Comparison of ENCODE assay signal across 29 cellular contexts in genomic region chr3:119602676-119603075, GRCh38. TPM values are rescaled to one million over a fixed set of nuclear protein-coding genes. Genes with fewer than 3 reads are reported as not detected.
DNase-seq lines count a peak whose midpoint lies in the region; ATAC-seq, FAIRE-seq and TF ChIP-seq lines count a peak whose summit lies in the region.
"Had no signal": no experiment of that assay in that cellular context is flagged by ENCODE, and none has a peak within 500 bp of the region (broad histone marks: within the 10 kb centered on the region; RNA-seq: fewer than 3 reads in every experiment).

No MANE protein-coding gene starts in this region.

- no peak for TF ChIP-seq POLR2A in GM12878 (IDR thresholded peaks at IDR 0.05; ENCODE audit: low read depth, low read length)

- H3K4me1 Mint-ChIP-seq in stimulated activated memory B cell treated with anti-CD40 and anti-IgM and Interleukin-4, amounts not matched to agents 10 μg/mL and 1 μg/mL and 100 μg/mL, for 72 hours = peaks cover 52% of the 10 kb centered on the region

- peak overlapping the region; percentile 51 for H3K4me2 ChIP-seq in GM12878 (ENCODE audit: control insufficient read depth, insufficient read depth)
- H3K4me2 ChIP-seq: A549 had no signal

- peaks cover 7% of the 10 kb centered on the region for H3K36me3 Mint-ChIP-seq in stimulated activated memory B cell treated with anti-CD40 and anti-IgM and Interleukin-4, amounts not matched to agents 10 μg/mL and 1 μg/mL and 100 μg/mL, for 72 hours
- H3K36me3 Mint-ChIP-seq: CD4-positive, alpha-beta memory T cell; IgD-negative memory B cell had no signal

- WGBS in GM12878 (ENCODE audit: insufficient coverage, insufficient replicate concordance, low lambda C conversion rate, missing lambda C conversion rate) = 0% methylated on average over 1 of the region's 1 CpG

- TF ChIP-seq RAD21 in GM12878 (IDR thresholded peaks at IDR 0.05; ENCODE audit: insufficient read depth, low read depth, low read length) = no peak

- H3K9ac ChIP-seq in GM12878 (ENCODE audit: control insufficient read depth, insufficient read depth, low read length) = no peak overlapping the region; the same call in 1 of the 2 replicates

- no peak overlapping the region for H2AFZ ChIP-seq in GM12878 (ENCODE audit: control insufficient read depth, low read depth, low read length)

- RAD21 ChIA-PET in GM12878 (lab: Charles Lee; ENCODE audit: unreplicated experiment) = interaction anchor here (0.6 to 7.2 kb wide), 12 partner anchors 10 to 79 kb away, joined by 3 to 239 read pairs (median 29); partner anchors contain the start of genes ADPRH, CD80 and COX17

- DNase-seq in GM18507 (ENCODE audit: extremely low spot score, insufficient read length, low read depth) (no peak), GM12878 (ENCODE audit: low read depth, low spot score) (no peak), lower lobe of right lung (no peak), ascending aorta (ENCODE audit: low spot score in 2 of 2) (no peak), NCI-H2227 treated with DMSO at 0.1 percent for 48 hours (lab: John Stamatoyannopoulos, UW) (no peak)
- no peak for DNase-seq in activated effector memory CD4-positive, alpha-beta T cell treated with Interleukin-2 at 50 U/mL for 16 hours
- DNase-seq: CD4-positive, alpha-beta memory T cell; DMS153; GDM1; Karpas-422; NCI-H1092; NCI-H146; NCI-H2029 treated with DMSO at 0.1 percent for 48 hours; NCI-H2171 treated with DMSO at 0.1 percent for 48 hours; NCI-H748 treated with DMSO at 0.1 percent for 48 hours; NK-92 treated with Interleukin-12 subunit alpha and Interleukin-12 subunit beta, amount 100 ng/mL, for 24 hours had no signal

- peak overlapping the region; percentile 77; the same call in 1 of the 2 replicates for H3K27ac ChIP-seq in C4-2B
- H3K27ac ChIP-seq in GM12878 (ENCODE audit: control insufficient read depth, insufficient read depth) = peak overlapping the region; percentile 57
- H3K27ac ChIP-seq in lower lobe of right lung = peak overlapping the region; percentile 44
- H3K27ac ChIP-seq in ascending aorta = no peak overlapping the region
- H3K27ac ChIP-seq: A549 had no signal

- peaks cover 43% of the 10 kb centered on the region for H3K4me1 ChIP-seq in GM12878 (ENCODE audit: control insufficient read depth, insufficient read depth, low read length)
- peaks cover 34% of the 10 kb centered on the region for H3K4me1 ChIP-seq in lower lobe of right lung
- H3K4me1 ChIP-seq in ascending aorta = no peaks in the 10 kb centered on the region

- peaks cover 22% of the 10 kb centered on the region for H3K79me2 ChIP-seq in GM12878 (ENCODE audit: control insufficient read depth, insufficient read depth, low read length)

- H3K27me3 ChIP-seq in GM12878 (replicated peaks in 1 of 2; ENCODE audit: control insufficient read depth in 2 of 2, insufficient read depth in 2 of 2, low read length in 1 of 2) (no peaks in the 10 kb centered on the region), lower lobe of right lung (ENCODE audit: low read depth) (no peaks in the 10 kb centered on the region), ascending aorta (no peaks in the 10 kb centered on the region)

- POLR2A ChIA-PET in GM12878 (lab: Charles Lee) = interaction anchor here (0.6 to 10.4 kb wide), 11 partner anchors 22 to 139 kb away, joined by 3 to 133 read pairs (median 9); partner anchors contain the start of genes ADPRH, CD80 and COX17

- no peaks in the 10 kb centered on the region for H3K9me3 ChIP-seq in GM12878 (replicated peaks; ENCODE audit: control insufficient read depth, insufficient read depth, low read length)
- H3K9me3 ChIP-seq in lower lobe of right lung = no peaks in the 10 kb centered on the region
- H3K9me3 ChIP-seq in ascending aorta = no peaks in the 10 kb centered on the region
- H3K9me3 ChIP-seq: A549 had no signal

- H3K4me3 ChIP-seq in GM12878 (no peak overlapping the region), lower lobe of right lung (no peak overlapping the region), ascending aorta (no peak overlapping the region)
- H3K4me3 ChIP-seq: A549 had no signal

- no TSS peak for BruUV-seq in GM12878 (replicated peaks; lab: Mats Ljungman, UMichigan)

- intact Hi-C loops in GM12878 (cut with micrococcal nuclease; ENCODE audit: unreplicated experiment) = no loop called here
- intact Hi-C loops in lower lobe of right lung (cut with DNase I) = no loop called here
- intact Hi-C loops in ascending aorta (cut with DNase I) = no loop called here

- H4K20me1 ChIP-seq in GM12878 (ENCODE audit: control insufficient read depth, insufficient read depth) = no peaks in the 10 kb centered on the region

- H3K27ac Mint-ChIP-seq in stimulated activated memory B cell treated with anti-CD40 and anti-IgM and Interleukin-4, amounts not matched to agents 10 μg/mL and 1 μg/mL and 100 μg/mL, for 72 hours = no peak overlapping the region
- H3K27ac Mint-ChIP-seq: CD4-positive, alpha-beta memory T cell; IgD-negative memory B cell had no signal

- FAIRE-seq in GM18507 (lab: Jason Lieb, UNC) (peak; percentile 58), GM12878 (lab: Jason Lieb, UNC) (no peak)
- FAIRE-seq: A549, RCC 7860 had no signal

- no peak for TF ChIP-seq EP300 in GM12878 (IDR thresholded peaks at IDR 0.05; ENCODE audit: borderline replicate concordance in 1 of 2, control insufficient read depth in 1 of 2, low read depth in 2 of 2, low read length in 2 of 2)

- in situ Hi-C loops in GM12878 (cut with MboI) = no loop called here

- H3K36me3 ChIP-seq in GM12878 (ENCODE audit: control insufficient read depth in 2 of 2, insufficient read depth in 2 of 2, low read length in 1 of 2) (no peaks in the 10 kb centered on the region; a peak in 1 of 4 replicates), lower lobe of right lung (no peaks in the 10 kb centered on the region), ascending aorta (no peaks in the 10 kb centered on the region)

- TF ChIP-seq CTCF in C4-2B (conservative IDR thresholded peaks at IDR 0.05) (no peak), GM12878 (IDR thresholded peaks at IDR 0.05 in 2 of 3, conservative IDR thresholded peaks at IDR 0.05 in 1 of 3; ENCODE audit: control insufficient read depth in 2 of 3, extremely low read depth in 1 of 3, insufficient read depth in 1 of 3, low read depth in 3 of 3, low read length in 3 of 3) (no peak), lower lobe of right lung (IDR thresholded peaks at IDR 0.05) (no peak), ascending aorta (IDR thresholded peaks at IDR 0.05) (no peak)

- no peaks in the 10 kb centered on the region for H3K27me3 Mint-ChIP-seq in stimulated activated memory B cell treated with anti-CD40 and anti-IgM and Interleukin-4, amounts not matched to agents 10 μg/mL and 1 μg/mL and 100 μg/mL, for 72 hours
- H3K27me3 Mint-ChIP-seq: CD4-positive, alpha-beta memory T cell; IgD-negative memory B cell had no signal

- no peak overlapping the region for H3K4me3 Mint-ChIP-seq in stimulated activated memory B cell treated with anti-CD40 and anti-IgM and Interleukin-4, amounts not matched to agents 10 μg/mL and 1 μg/mL and 100 μg/mL, for 72 hours
- H3K4me3 Mint-ChIP-seq: CD4-positive, alpha-beta memory T cell; IgD-negative memory B cell had no signal

- ATAC-seq in GM12878 = no peak
- no peak for ATAC-seq in lower lobe of right lung
- no peak for ATAC-seq in stimulated activated memory B cell treated with anti-CD40 and anti-IgM and Interleukin-4, amounts not matched to agents 10 μg/mL and 1 μg/mL and 100 μg/mL, for 72 hours
- ATAC-seq: A549, HCT116, Right ventricle myocardium inferior had no signal

- no peaks in the 10 kb centered on the region for H3K9me3 Mint-ChIP-seq in stimulated activated memory B cell treated with anti-CD40 and anti-IgM and Interleukin-4, amounts not matched to agents 10 μg/mL and 1 μg/mL and 100 μg/mL, for 72 hours
- H3K9me3 Mint-ChIP-seq: CD4-positive, alpha-beta memory T cell; IgD-negative memory B cell had no signal

- CTCF ChIA-PET in GM12878 (lab: Yijun Ruan, JAX) = interaction anchor here (0.5 to 9.5 kb wide), 12 partner anchors 22 to 133 kb away, joined by 3 to 296 read pairs (median 16); partner anchors contain the start of genes ADPRH and COX17

- SMC1A ChIA-PET in GM12878 (lab: Charles Lee; ENCODE audit: uncharacterized antibody, unreplicated experiment) = interaction anchor here (0.7 to 7.6 kb wide), 18 partner anchors 10 to 310 kb away, joined by 3 to 329 read pairs (median 4); partner anchors contain the start of genes CD80 and COX17

RNA-seq across cellular contexts. Expression of gene PLA1A, which starts 5.0 kb away (rescaled TPM):
- total RNA-seq in GM12878 (2013; cell fraction: nucleolus; rRNA removed) = 43.4 and 53.6 TPM in 2 replicates
- 5.9 and 6.5 TPM in 2 replicates for total RNA-seq in GM12878 (2014; rRNA removed)
- 4.7 TPM in 2 replicates for total RNA-seq in GM12878 (2014; rRNA removed; fragmentation: Illumina TruSeq; extraction: Trizol)
- 3.8 and 4.4 TPM in 2 replicates for total RNA-seq in GM12878 (2021)
- 7.9 TPM for polyA plus RNA-seq in GM12878 (2011; ENCODE audit: low read depth)
- polyA plus RNA-seq in GM12878 (2011; rRNA removed) = 106 TPM in 2 replicates
- 92.1 and 100 TPM in 2 replicates for polyA plus RNA-seq in GM12878 (2011; cell fraction: cytosol; rRNA removed)
- polyA plus RNA-seq in GM12878 (2011; cell fraction: nucleus; rRNA removed) = 48.6 and 73.6 TPM in 2 replicates
- polyA plus RNA-seq in GM12878 (2012) = 8.0 and 10.1 TPM in 2 replicates
- polyA plus RNA-seq in GM12878 (2014; fragmentation: Illumina TruSeq; extraction: Trizol) = 4.9 and 6.7 TPM in 2 replicates
- polyA plus RNA-seq in GM12878 (2014; fragmentation: Nextera tagmentation; extraction: Ambion mirVana) = 1 to 10 TPM; 2.9 to 3.5 TPM
- polyA plus RNA-seq in GM12878 (2014; rRNA removed) = 3.1 and 3.9 TPM in 2 replicates
- polyA plus RNA-seq in GM12878 (2016; fragmentation: Nextera tagmentation; extraction: Ambion mirVana) = 1 to 10 TPM; 5.3 to 7.2 TPM
- polyA minus RNA-seq in GM12878 (2011; rRNA and poly(A)+ RNA removed) = 103 and 152 TPM in 2 replicates
- 28.3 and 32.7 TPM in 2 replicates for polyA minus RNA-seq in GM12878 (2011; cell fraction: cytosol; rRNA and poly(A)+ RNA removed)
- 68.2 and 98.7 TPM in 2 replicates for polyA minus RNA-seq in GM12878 (2011; cell fraction: nucleus; rRNA and poly(A)+ RNA removed)
- 13.1 TPM for total RNA-seq in lower lobe of right lung
- total RNA-seq in ascending aorta = 15.0 TPM
- total RNA-seq: CD4-positive, alpha-beta memory T cell; Daoy; MCF 10A; NCI-H460; OCI-LY7 had no signal
- polyA plus RNA-seq: BJ; CD4-positive, alpha-beta memory T cell; IgD-negative memory B cell had no signal

RNA-seq across cellular contexts. Expression of gene ADPRH, which starts 23.4 kb away (rescaled TPM):
- 31.0 and 32.4 TPM in 2 replicates for total RNA-seq in GM12878 (2013; cell fraction: nucleolus; rRNA removed)
- 15.4 and 17.2 TPM in 2 replicates for total RNA-seq in GM12878 (2014; rRNA removed)
- total RNA-seq in GM12878 (2014; rRNA removed; fragmentation: Illumina TruSeq; extraction: Trizol) = 12.2 and 13.2 TPM in 2 replicates
- 24.9 and 26.0 TPM in 2 replicates for total RNA-seq in GM12878 (2021)
- 11.1 TPM for polyA plus RNA-seq in GM12878 (2011; ENCODE audit: low read depth)
- polyA plus RNA-seq in GM12878 (2011; rRNA removed) = 32.6 and 33.1 TPM in 2 replicates
- 23.1 and 27.0 TPM in 2 replicates for polyA plus RNA-seq in GM12878 (2011; cell fraction: cytosol; rRNA removed)
- 18.0 and 19.9 TPM in 2 replicates for polyA plus RNA-seq in GM12878 (2011; cell fraction: nucleus; rRNA removed)
- polyA plus RNA-seq in GM12878 (2012) = 13.2 and 20.2 TPM in 2 replicates
- polyA plus RNA-seq in GM12878 (2014; fragmentation: Illumina TruSeq; extraction: Trizol) = 24.5 and 25.8 TPM in 2 replicates
- 1 to 10 TPM; 2.3 to 3.7 TPM for polyA plus RNA-seq in GM12878 (2014; fragmentation: Nextera tagmentation; extraction: Ambion mirVana)
- 16.5 and 19.1 TPM in 2 replicates for polyA plus RNA-seq in GM12878 (2014; rRNA removed)
- polyA plus RNA-seq in GM12878 (2016; fragmentation: Nextera tagmentation; extraction: Ambion mirVana) = 10 to 100 TPM; 19.0 to 22.0 TPM
- polyA minus RNA-seq in GM12878 (2011; rRNA and poly(A)+ RNA removed) = 31.7 and 36.9 TPM in 2 replicates
- polyA minus RNA-seq in GM12878 (2011; cell fraction: cytosol; rRNA and poly(A)+ RNA removed) = 10.2 and 11.2 TPM in 2 replicates
- 12.1 and 16.2 TPM in 2 replicates for polyA minus RNA-seq in GM12878 (2011; cell fraction: nucleus; rRNA and poly(A)+ RNA removed)
- total RNA-seq in lower lobe of right lung = 32.0 TPM
- 32.1 TPM for total RNA-seq in ascending aorta
- total RNA-seq: MCF 10A, OCI-LY7 had no signal

RNA-seq across cellular contexts. Expression of gene CD80, which starts 43.3 kb away (rescaled TPM):
- total RNA-seq in GM12878 (2013; cell fraction: nucleolus; rRNA removed) = 691 and 699 TPM in 2 replicates
- total RNA-seq in GM12878 (2014; rRNA removed) (68.7 and 83.3 TPM in 2 replicates), GM12878 (2014; rRNA removed; fragmentation: Illumina TruSeq; extraction: Trizol) (64.3 and 70.2 TPM in 2 replicates), GM12878 (2021) (51.8 and 54.4 TPM in 2 replicates), lower lobe of right lung (8.6 TPM), ascending aorta (3.2 TPM)
- polyA plus RNA-seq in GM12878 (2011; ENCODE audit: low read depth) = 39.5 TPM
- polyA plus RNA-seq in GM12878 (2011; rRNA removed) (137 and 157 TPM in 2 replicates), GM12878 (2014; fragmentation: Illumina TruSeq; extraction: Trizol) (61.8 and 81.6 TPM in 2 replicates), GM12878 (2014; fragmentation: Nextera tagmentation; extraction: Ambion mirVana) (10 to 100 TPM; 42.5 to 54.1 TPM), GM12878 (2014; rRNA removed) (60.9 and 68.5 TPM in 2 replicates), GM12878 (2016; fragmentation: Nextera tagmentation; extraction: Ambion mirVana) (10 to 100 TPM; 41.4 to 44.5 TPM)
- 93.0 and 95.1 TPM in 2 replicates for polyA plus RNA-seq in GM12878 (2011; cell fraction: cytosol; rRNA removed)
- 106 and 129 TPM in 2 replicates for polyA plus RNA-seq in GM12878 (2011; cell fraction: nucleus; rRNA removed)
- polyA plus RNA-seq in GM12878 (2012) = 27.9 and 44.5 TPM in 2 replicates
- polyA minus RNA-seq in GM12878 (2011; rRNA and poly(A)+ RNA removed) = 272 and 299 TPM in 2 replicates
- 39.7 and 42.1 TPM in 2 replicates for polyA minus RNA-seq in GM12878 (2011; cell fraction: cytosol; rRNA and poly(A)+ RNA removed)
- 126 and 140 TPM in 2 replicates for polyA minus RNA-seq in GM12878 (2011; cell fraction: nucleus; rRNA and poly(A)+ RNA removed)
- total RNA-seq: Daoy, MCF 10A, NCI-H460, OCI-LY7, Right ventricle myocardium inferior, SK-MEL-5 had no signal
- polyA plus RNA-seq: BJ had no signal

RNA-seq across cellular contexts. Expression of gene POPDC2, which starts 57.7 kb away (rescaled TPM):
- 18.9 and 20.7 TPM in 2 replicates for total RNA-seq in GM12878 (2013; cell fraction: nucleolus; rRNA removed)
- total RNA-seq in GM12878 (2014; rRNA removed) = 3.4 and 3.9 TPM in 2 replicates
- 2.7 and 7.5 TPM in 2 replicates for total RNA-seq in GM12878 (2014; rRNA removed; fragmentation: Illumina TruSeq; extraction: Trizol)
- 3.5 and 3.9 TPM in 2 replicates for total RNA-seq in GM12878 (2021)
- polyA plus RNA-seq in GM12878 (2011; ENCODE audit: low read depth) = 2.5 TPM
- 8.6 and 12.7 TPM in 2 replicates for polyA plus RNA-seq in GM12878 (2011; rRNA removed)
- polyA plus RNA-seq in GM12878 (2011; cell fraction: cytosol; rRNA removed) = 9.5 and 9.8 TPM in 2 replicates
- polyA plus RNA-seq in GM12878 (2011; cell fraction: nucleus; rRNA removed) = 41.3 and 48.9 TPM in 2 replicates
- 3.0 and 4.2 TPM in 2 replicates for polyA plus RNA-seq in GM12878 (2012)
- 2.6 and 3.6 TPM in 2 replicates for polyA plus RNA-seq in GM12878 (2014; fragmentation: Illumina TruSeq; extraction: Trizol)
- 1 to 10 TPM; 3.5 to 5.3 TPM for polyA plus RNA-seq in GM12878 (2014; fragmentation: Nextera tagmentation; extraction: Ambion mirVana)
- 3.8 and 6.1 TPM in 2 replicates for polyA plus RNA-seq in GM12878 (2014; rRNA removed)
- polyA plus RNA-seq in GM12878 (2016; fragmentation: Nextera tagmentation; extraction: Ambion mirVana) = 1 to 10 TPM; 1.8 to 4.0 TPM
- 12.9 and 16.1 TPM in 2 replicates for polyA minus RNA-seq in GM12878 (2011; rRNA and poly(A)+ RNA removed)
- 0.83 and 0.94 TPM in 2 replicates for polyA minus RNA-seq in GM12878 (2011; cell fraction: cytosol; rRNA and poly(A)+ RNA removed)
- polyA minus RNA-seq in GM12878 (2011; cell fraction: nucleus; rRNA and poly(A)+ RNA removed) = 10.8 and 19.9 TPM in 2 replicates
- 1.5 TPM for total RNA-seq in lower lobe of right lung
- 4.7 TPM for total RNA-seq in ascending aorta
- total RNA-seq: NCI-H460 had no signal

Comparison
In these comparisons a context has a peak if more than half of its experiments do, and no peak if none do; other contexts are left out.
1. H3K27ac ChIP-seq: peak in C4-2B (single experiment), GM12878 (single experiment) and lower lobe of right lung (single experiment); none in ascending aorta (0 of 2).